In genomic region chr1:43389326-43390313, GRCh38 we compare ENCODE assay signal across 1 cellular context.
TF ChIP-seq lines count a peak whose summit lies in the region.

Gene MED8 (minus strand): TSS chr1:43389800. CDS start chr1:43389764, 36 bp downstream.
Gene SZT2 (plus strand): TSS chr1:43389899. CDS start chr1:43389969, 70 bp downstream.

TF ChIP-seq in HEK293, 187 proteins besides CTCF, POLR2A, EP300 and RAD21 (continued from another document):
- TF ChIP-seq REST (tag by site-specific recombination; IDR thresholded peaks at IDR 0.05) = no peak
- TF ChIP-seq ZNF112 (tag by site-specific recombination; IDR thresholded peaks at IDR 0.05) = no peak
- peak; percentile 41 for TF ChIP-seq ZBTB20 (tag by site-specific recombination; IDR thresholded peaks at IDR 0.05)
